ENCODE assay signal across 13 cellular contexts in the genomic region with DNA sequence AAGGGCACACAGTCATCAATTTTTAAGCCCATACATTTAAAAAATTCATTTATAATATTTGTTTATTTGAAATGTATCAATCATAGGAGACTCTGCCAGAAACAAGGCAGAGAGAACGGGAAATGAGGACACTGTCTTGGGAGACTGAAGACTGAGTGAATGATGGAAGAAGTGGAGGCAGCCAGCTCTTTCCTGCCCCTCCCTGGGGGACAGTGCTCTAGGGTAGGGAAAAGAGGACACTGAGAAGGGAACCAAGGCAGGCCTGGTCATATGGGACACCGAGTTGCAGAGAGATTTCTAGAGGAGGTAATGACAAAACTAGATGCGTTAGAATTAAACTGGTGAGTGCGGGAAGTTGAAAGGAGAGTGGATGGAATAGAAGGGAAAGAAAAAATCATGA. TPM values are rescaled to one million over a fixed set of nuclear protein-coding genes. Genes with fewer than 3 reads are reported as not detected.
A peak's percentile ranks its signal among the peaks of the same experiment; 100 is the strongest.
DNase-seq lines count a peak whose midpoint lies in the region; ATAC-seq and TF ChIP-seq lines count a peak whose summit lies in the region.
"Had no signal": no experiment of that assay in that cellular context is flagged by ENCODE, and none has a peak within 500 bp of the region (broad histone marks: within the 10 kb centered on the region; RNA-seq: fewer than 3 reads in every experiment).

No MANE protein-coding gene starts in this region.

- no peak overlapping the region for H3K4me3 Mint-ChIP-seq in activated T-cell treated with anti-CD3 and anti-CD28 coated beads, Interleukin-2, amount 50 U/mL, for 24 hours
- peak overlapping the region; percentile 24 to 43 for H3K4me3 Mint-ChIP-seq in effector memory CD8-positive, alpha-beta T cell
- H3K4me3 Mint-ChIP-seq in natural killer cell: peak overlapping the region; percentile 64
- H3K4me3 Mint-ChIP-seq: activated naive CD4-positive, alpha-beta T cell treated with anti-CD3 and anti-CD28 coated beads for 36 hours had no signal

- no peaks in the 10 kb centered on the region for H3K9me3 Mint-ChIP-seq in activated T-cell treated with anti-CD3 and anti-CD28 coated beads, Interleukin-2, amount 50 U/mL, for 24 hours
- H3K9me3 Mint-ChIP-seq in effector memory CD8-positive, alpha-beta T cell: no peaks in the 10 kb centered on the region
- no peaks in the 10 kb centered on the region for H3K9me3 Mint-ChIP-seq in natural killer cell
- H3K9me3 Mint-ChIP-seq: activated naive CD4-positive, alpha-beta T cell treated with anti-CD3 and anti-CD28 coated beads for 36 hours had no signal

- peak overlapping the region; percentile 44 for H3K27ac ChIP-seq in urinary bladder (ENCODE audit: low read depth)
- H3K27ac ChIP-seq: testis had no signal

- intact Hi-C loops in natural killer cell (cut with micrococcal nuclease): loop anchor here (1.0 to 5.0 kb wide), 5 partner anchors 21 to 764 kb away; no protein-coding TSS in a partner anchor

- H3K36me3 Mint-ChIP-seq in activated T-cell treated with anti-CD3 and anti-CD28 coated beads, Interleukin-2, amount 50 U/mL, for 24 hours (ENCODE audit: low read depth): no peaks in the 10 kb centered on the region
- H3K36me3 Mint-ChIP-seq in effector memory CD8-positive, alpha-beta T cell (ENCODE audit: insufficient read depth): peaks cover 5% of the 10 kb centered on the region
- H3K36me3 Mint-ChIP-seq in natural killer cell: no peaks in the 10 kb centered on the region

- no peaks in the 10 kb centered on the region for H3K27me3 Mint-ChIP-seq in activated T-cell treated with anti-CD3 and anti-CD28 coated beads, Interleukin-2, amount 50 U/mL, for 24 hours
- H3K27me3 Mint-ChIP-seq in effector memory CD8-positive, alpha-beta T cell: no peaks in the 10 kb centered on the region
- no peaks in the 10 kb centered on the region for H3K27me3 Mint-ChIP-seq in natural killer cell (ENCODE audit: low read depth in 2 of 2)

- H3K4me1 Mint-ChIP-seq in activated T-cell treated with anti-CD3 and anti-CD28 coated beads, Interleukin-2, amount 50 U/mL, for 24 hours (ENCODE audit: low read depth): peaks cover 57% of the 10 kb centered on the region
- peaks cover 21 to 50% of the 10 kb centered on the region in 2 donors for H3K4me1 Mint-ChIP-seq in effector memory CD8-positive, alpha-beta T cell (ENCODE audit: low read depth in 2 of 2)
- peaks cover 44 to 48% of the 10 kb centered on the region in 2 donors for H3K4me1 Mint-ChIP-seq in natural killer cell

- TF ChIP-seq CTCF in natural killer cell (IDR thresholded peaks at IDR 0.05): no peak

- H3K4me3 ChIP-seq in urinary bladder (ENCODE audit: low read depth, low read length): no peak overlapping the region
- H3K4me3 ChIP-seq: K562, testis had no signal

- no peak for ATAC-seq in effector memory CD8-positive, alpha-beta T cell (replicated peaks)
- ATAC-seq in natural killer cell (peak in 2 of 3 donors; percentile 5 to 10), HG02798 (IDR thresholded peaks at IDR 0.05; ENCODE audit: poor library complexity, unreplicated experiment) (no peak)
- ATAC-seq: K562 had no signal

- DNase-seq in activated T-cell treated with anti-CD3 and anti-CD28 coated beads, Interleukin-2, amount 50 U/mL, for 24 hours: no peak
- DNase-seq in activated T-cell treated with anti-CD3 and anti-CD28 coated beads for 4 hours (no peak), natural killer cell (no peak), NCI-H2196 (lab: John Stamatoyannopoulos, UW; ENCODE audit: unreplicated experiment) (no peak), cerebellum (ENCODE audit: low spot score) (no peak)
- no peak for DNase-seq in effector memory CD8-positive, alpha-beta T cell
- DNase-seq: NCI-H748 treated with DMSO at 0.1 percent for 48 hours, T-helper 9 cell, testis had no signal

- WGBS in urinary bladder: 61% methylated on average over 4 of the region's 4 CpGs

- peak overlapping the region; percentile 61 for H3K27ac Mint-ChIP-seq in activated T-cell treated with anti-CD3 and anti-CD28 coated beads, Interleukin-2, amount 50 U/mL, for 24 hours
- H3K27ac Mint-ChIP-seq in effector memory CD8-positive, alpha-beta T cell: peak overlapping the region; percentile 71 to 91
- H3K27ac Mint-ChIP-seq in natural killer cell: peak overlapping the region; percentile 88 to 91
- H3K27ac Mint-ChIP-seq: activated naive CD4-positive, alpha-beta T cell treated with anti-CD3 and anti-CD28 coated beads for 36 hours had no signal

- no peaks in the 10 kb centered on the region for H3K4me1 ChIP-seq in urinary bladder (ENCODE audit: insufficient read depth)

- H3K36me3 ChIP-seq in urinary bladder (ENCODE audit: insufficient read depth): no peaks in the 10 kb centered on the region

RNA-seq across cellular contexts. Expression of a gene that starts 31.6 kb away (rescaled TPM):
- total RNA-seq in natural killer cell (10 to 100 TPM; 18.2 to 23.9 (median 20.3) TPM), urinary bladder (82.1 TPM), cerebellum (28.1 TPM)
- polyA plus RNA-seq in urinary bladder: 10.2 TPM

Comparison
In these comparisons a context has a peak if more than half of its experiments do, and no peak if none do; other contexts are left out.
1. ATAC-seq: peak in natural killer cell (2 of 3); none in effector memory CD8-positive, alpha-beta T cell (single experiment) and HG02798 (single experiment).
2. Peak in every context shown above with its lines, with median percentiles within 50 percentile points of each other: H3K27ac Mint-ChIP-seq.